ENCODE assay signal across 34 cellular contexts in the genomic region with DNA sequence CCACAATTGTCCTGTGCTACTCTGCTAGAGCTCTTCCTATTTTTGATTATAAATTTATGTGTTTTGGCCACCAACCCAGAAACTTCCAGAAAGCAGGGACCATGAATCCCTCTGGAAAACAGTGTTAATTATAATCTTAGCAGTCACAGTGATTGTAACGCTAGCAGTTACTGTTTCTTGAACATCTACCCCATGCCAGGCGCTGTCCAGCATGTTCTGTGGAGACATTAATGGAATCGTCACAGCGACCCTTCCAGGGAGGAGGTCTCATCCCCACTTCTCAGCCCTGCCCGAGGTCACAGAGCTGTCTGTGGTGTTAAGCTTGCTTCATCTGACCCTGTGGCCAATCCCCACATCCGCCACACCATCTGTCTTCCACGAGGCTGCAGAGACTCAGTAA. TPM values are rescaled to one million over a fixed set of nuclear protein-coding genes. Genes with fewer than 3 reads are reported as not detected.
"Had no signal": no experiment of that assay in that cellular context is flagged by ENCODE, and none has a peak within 500 bp of the region (broad histone marks: within the 10 kb centered on the region; RNA-seq: fewer than 3 reads in every experiment).

No MANE protein-coding gene starts in this region.

- H3K4me1 ChIP-seq: esophagus muscularis mucosa, foreskin keratinocyte, gastroesophageal sphincter, heart left ventricle, parathyroid adenoma, right lobe of liver, suprapubic skin, transverse colon, upper lobe of right lung, uterus had no signal

- ATAC-seq: foreskin keratinocyte; gastroesophageal sphincter; heart left ventricle; left lobe of liver; right lobe of liver; stimulated activated naive CD8-positive, alpha-beta T cell treated with anti-CD3 and anti-CD28 coated beads, Interleukin-15, amount 100 ng/mL, for 72 hours; upper lobe of right lung had no signal

- H2AFZ ChIP-seq: hepatocyte, parathyroid adenoma had no signal

- H3K36me3 ChIP-seq: esophagus muscularis mucosa, gastroesophageal sphincter, heart left ventricle, neutrophil, right lobe of liver, suprapubic skin, transverse colon, upper lobe of right lung, uterus had no signal

- H3K4me2 ChIP-seq: hepatocyte, smooth muscle cell had no signal

- H3K27ac ChIP-seq: esophagus muscularis mucosa, foreskin keratinocyte, gastroesophageal sphincter, heart left ventricle, hepatocyte, neutrophil, parathyroid adenoma, right lobe of liver, suprapubic skin, transverse colon, upper lobe of right lung, uterus had no signal

- DNase-seq: dermis blood vessel endothelial cell; effector memory CD4-positive, alpha-beta T cell; foreskin keratinocyte; heart left ventricle; kidney; naive B cell; right lobe of liver; stimulated activated CD4-positive, alpha-beta T cell treated with anti-CD3 and anti-CD28 coated beads, Interleukin-12 subunit alpha, Interleukin-12 subunit beta, amount 100 ng/mL, for 4 hours; stimulated activated CD4-positive, alpha-beta T cell treated with anti-CD3 and anti-CD28 coated beads, Interleukin-1b, Interleukin-23, amount 100 ng/mL, for 48 hours; stimulated activated CD4-positive, alpha-beta T cell treated with anti-CD3 and anti-CD28 coated beads, Interleukin-4, amount 100 ng/mL, for 1 hour; stimulated activated CD8-positive, alpha-beta memory T cell treated with anti-CD3 and anti-CD28 coated beads, Interleukin-4, amount 100 ng/mL, for 48 hours; stimulated activated naive CD4-positive, alpha-beta T cell; stimulated activated naive CD8-positive, alpha-beta T cell treated with anti-CD3 and anti-CD28 coated beads, Interleukin-15, amount 100 ng/mL, for 72 hours; transverse colon; upper lobe of right lung; uterus had no signal

- H3K9me3 ChIP-seq: esophagus muscularis mucosa, gastroesophageal sphincter, heart left ventricle, neutrophil, right lobe of liver, suprapubic skin, transverse colon, upper lobe of right lung, uterus had no signal

- H3K9ac ChIP-seq: parathyroid adenoma had no signal

- H3K27me3 ChIP-seq: foreskin keratinocyte, right lobe of liver, uterus had no signal

- H3K4me3 ChIP-seq: esophagus muscularis mucosa, gastroesophageal sphincter, heart left ventricle, hepatocyte, lung, right lobe of liver, smooth muscle cell, suprapubic skin, transverse colon, upper lobe of right lung, uterus had no signal

RNA-seq across cellular contexts. Expression of gene PNPLA5, which starts 13.9 kb away (rescaled TPM):
- total RNA-seq: dermis blood vessel endothelial cell; endothelial cell of umbilical vein; epithelial cell of proximal tubule; esophagus muscularis mucosa; gastroesophageal sphincter; heart left ventricle; kidney; left lobe of liver; liver; lung; mononuclear cell; natural killer cell treated with Interleukin-12 subunit alpha and Interleukin-12 subunit beta and Interleukin-15 and Interleukin-18, amount 100 ng/mL, for 72 hours; neural crest cell; omental fat pad; progenitor cell of endocrine pancreas; smooth muscle cell; transverse colon; upper lobe of right lung; uterus had no signal
- polyA plus RNA-seq: endothelial cell of umbilical vein, fibroblast of lung, heart left ventricle, liver, lung, smooth muscle cell had no signal

RNA-seq across cellular contexts. Expression of gene PNPLA3, which starts 17.9 kb away (rescaled TPM):
- total RNA-seq: gastroesophageal sphincter, mononuclear cell had no signal

RNA-seq across cellular contexts. Expression of gene SULT4A1, which starts 43.4 kb away (rescaled TPM):
- total RNA-seq: dermis blood vessel endothelial cell; endothelial cell of umbilical vein; foreskin keratinocyte; left lobe of liver; mononuclear cell; natural killer cell treated with Interleukin-12 subunit alpha and Interleukin-12 subunit beta and Interleukin-15 and Interleukin-18, amount 100 ng/mL, for 72 hours; upper lobe of right lung had no signal
- polyA plus RNA-seq: foreskin keratinocyte, liver had no signal
